In genomic region chr5:16430349-16431089, GRCh38 we compare ENCODE assay signal across 2 cellular contexts.
TF ChIP-seq lines count a peak whose summit lies in the region.

No MANE protein-coding gene starts in this region.

TF ChIP-seq in GM23338, 12 proteins besides CTCF, POLR2A, EP300 and RAD21:
- no peak for TF ChIP-seq POLR2AphosphoS5 (IDR thresholded peaks at IDR 0.05; ENCODE audit: low read depth)
- TF ChIP-seq, protein P1, sequence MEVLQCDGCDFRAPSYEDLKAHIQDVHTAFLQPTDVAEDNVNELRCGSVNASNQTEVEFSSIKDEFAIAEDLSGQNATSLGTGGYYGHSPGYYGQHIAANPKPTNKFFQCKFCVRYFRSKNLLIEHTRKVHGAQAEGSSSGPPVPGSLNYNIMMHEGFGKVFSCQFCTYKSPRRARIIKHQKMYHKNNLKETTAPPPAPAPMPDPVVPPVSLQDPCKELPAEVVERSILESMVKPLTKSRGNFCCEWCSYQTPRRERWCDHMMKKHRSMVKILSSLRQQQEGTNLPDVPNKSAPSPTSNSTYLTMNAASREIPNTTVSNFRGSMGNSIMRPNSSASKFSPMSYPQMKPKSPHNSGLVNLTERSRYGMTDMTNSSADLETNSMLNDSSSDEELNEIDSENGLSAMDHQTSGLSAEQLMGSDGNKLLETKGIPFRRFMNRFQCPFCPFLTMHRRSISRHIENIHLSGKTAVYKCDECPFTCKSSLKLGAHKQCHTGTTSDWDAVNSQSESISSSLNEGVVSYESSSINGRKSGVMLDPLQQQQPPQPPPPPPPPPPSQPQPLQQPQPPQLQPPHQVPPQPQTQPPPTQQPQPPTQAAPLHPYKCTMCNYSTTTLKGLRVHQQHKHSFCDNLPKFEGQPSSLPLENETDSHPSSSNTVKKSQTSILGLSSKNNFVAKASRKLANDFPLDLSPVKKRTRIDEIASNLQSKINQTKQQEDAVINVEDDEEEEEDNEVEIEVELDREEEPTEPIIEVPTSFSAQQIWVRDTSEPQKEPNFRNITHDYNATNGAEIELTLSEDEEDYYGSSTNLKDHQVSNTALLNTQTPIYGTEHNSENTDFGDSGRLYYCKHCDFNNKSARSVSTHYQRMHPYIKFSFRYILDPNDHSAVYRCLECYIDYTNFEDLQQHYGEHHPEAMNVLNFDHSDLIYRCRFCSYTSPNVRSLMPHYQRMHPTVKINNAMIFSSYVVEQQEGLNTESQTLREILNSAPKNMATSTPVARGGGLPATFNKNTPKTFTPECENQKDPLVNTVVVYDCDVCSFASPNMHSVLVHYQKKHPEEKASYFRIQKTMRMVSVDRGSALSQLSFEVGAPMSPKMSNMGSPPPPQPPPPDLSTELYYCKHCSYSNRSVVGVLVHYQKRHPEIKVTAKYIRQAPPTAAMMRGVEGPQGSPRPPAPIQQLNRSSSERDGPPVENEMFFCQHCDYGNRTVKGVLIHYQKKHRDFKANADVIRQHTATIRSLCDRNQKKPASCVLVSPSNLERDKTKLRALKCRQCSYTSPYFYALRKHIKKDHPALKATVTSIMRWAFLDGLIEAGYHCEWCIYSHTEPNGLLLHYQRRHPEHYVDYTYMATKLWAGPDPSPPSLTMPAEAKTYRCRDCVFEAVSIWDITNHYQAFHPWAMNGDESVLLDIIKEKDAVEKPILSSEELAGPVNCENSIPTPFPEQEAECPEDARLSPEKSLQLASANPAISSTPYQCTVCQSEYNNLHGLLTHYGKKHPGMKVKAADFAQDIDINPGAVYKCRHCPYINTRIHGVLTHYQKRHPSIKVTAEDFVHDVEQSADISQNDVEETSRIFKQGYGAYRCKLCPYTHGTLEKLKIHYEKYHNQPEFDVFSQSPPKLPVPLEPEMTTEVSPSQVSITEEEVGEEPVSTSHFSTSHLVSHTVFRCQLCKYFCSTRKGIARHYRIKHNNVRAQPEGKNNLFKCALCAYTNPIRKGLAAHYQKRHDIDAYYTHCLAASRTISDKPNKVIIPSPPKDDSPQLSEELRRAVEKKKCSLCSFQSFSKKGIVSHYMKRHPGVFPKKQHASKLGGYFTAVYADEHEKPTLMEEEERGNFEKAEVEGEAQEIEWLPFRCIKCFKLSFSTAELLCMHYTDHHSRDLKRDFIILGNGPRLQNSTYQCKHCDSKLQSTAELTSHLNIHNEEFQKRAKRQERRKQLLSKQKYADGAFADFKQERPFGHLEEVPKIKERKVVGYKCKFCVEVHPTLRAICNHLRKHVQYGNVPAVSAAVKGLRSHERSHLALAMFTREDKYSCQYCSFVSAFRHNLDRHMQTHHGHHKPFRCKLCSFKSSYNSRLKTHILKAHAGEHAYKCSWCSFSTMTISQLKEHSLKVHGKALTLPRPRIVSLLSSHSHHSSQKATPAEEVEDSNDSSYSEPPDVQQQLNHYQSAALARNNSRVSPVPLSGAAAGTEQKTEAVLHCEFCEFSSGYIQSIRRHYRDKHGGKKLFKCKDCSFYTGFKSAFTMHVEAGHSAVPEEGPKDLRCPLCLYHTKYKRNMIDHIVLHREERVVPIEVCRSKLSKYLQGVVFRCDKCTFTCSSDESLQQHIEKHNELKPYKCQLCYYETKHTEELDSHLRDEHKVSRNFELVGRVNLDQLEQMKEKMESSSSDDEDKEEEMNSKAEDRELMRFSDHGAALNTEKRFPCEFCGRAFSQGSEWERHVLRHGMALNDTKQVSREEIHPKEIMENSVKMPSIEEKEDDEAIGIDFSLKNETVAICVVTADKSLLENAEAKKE (CRISPR knock-in tag; IDR thresholded peaks at IDR 0.05), result no peak
- TF ChIP-seq ZNF331 (CRISPR knock-in tag; IDR thresholded peaks at IDR 0.05; ENCODE audit: low read depth), result no peak
- no peak for TF ChIP-seq EZH2phosphoT487 (IDR thresholded peaks at IDR 0.05; ENCODE audit: unreplicated experiment)
- TF ChIP-seq, protein P2, sequence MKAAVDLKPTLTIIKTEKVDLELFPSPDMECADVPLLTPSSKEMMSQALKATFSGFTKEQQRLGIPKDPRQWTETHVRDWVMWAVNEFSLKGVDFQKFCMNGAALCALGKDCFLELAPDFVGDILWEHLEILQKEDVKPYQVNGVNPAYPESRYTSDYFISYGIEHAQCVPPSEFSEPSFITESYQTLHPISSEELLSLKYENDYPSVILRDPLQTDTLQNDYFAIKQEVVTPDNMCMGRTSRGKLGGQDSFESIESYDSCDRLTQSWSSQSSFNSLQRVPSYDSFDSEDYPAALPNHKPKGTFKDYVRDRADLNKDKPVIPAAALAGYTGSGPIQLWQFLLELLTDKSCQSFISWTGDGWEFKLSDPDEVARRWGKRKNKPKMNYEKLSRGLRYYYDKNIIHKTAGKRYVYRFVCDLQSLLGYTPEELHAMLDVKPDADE (IDR thresholded peaks at IDR 0.05), result no peak
TF ChIP-seq in GM23338: peak in this region for 0.

TF ChIP-seq in H1, 55 proteins besides CTCF, POLR2A, EP300 and RAD21:
- no peak for TF ChIP-seq RXRA (IDR thresholded peaks at IDR 0.05; ENCODE audit: insufficient read depth, low read depth, low read length)
- no peak for TF ChIP-seq PHF8 (conservative IDR thresholded peaks at IDR 0.05; ENCODE audit: low read depth, low read length)
- no peak for TF ChIP-seq RFX5 (IDR thresholded peaks at IDR 0.05; ENCODE audit: borderline replicate concordance, low read depth, low read length)
- TF ChIP-seq SP4 (IDR thresholded peaks at IDR 0.05; ENCODE audit: low read length), result no peak
- TF ChIP-seq FOSL1 (IDR thresholded peaks at IDR 0.05; ENCODE audit: insufficient read depth, low read depth, low read length), result no peak
- no peak for TF ChIP-seq SP2 (IDR thresholded peaks at IDR 0.05; ENCODE audit: low read length)
- TF ChIP-seq BACH1 (IDR thresholded peaks at IDR 0.05; ENCODE audit: low read length), result no peak
- TF ChIP-seq KDM1A (IDR thresholded peaks at IDR 0.05; ENCODE audit: borderline replicate concordance, low read length), result no peak
- no peak for TF ChIP-seq NRF1 (IDR thresholded peaks at IDR 0.05; ENCODE audit: low read depth, low read length)
- TF ChIP-seq TBP (IDR thresholded peaks at IDR 0.05; ENCODE audit: low read depth, low read length), result no peak
- TF ChIP-seq CBX5 (IDR thresholded peaks at IDR 0.05; ENCODE audit: low read depth, low read length), result no peak
- no peak for TF ChIP-seq JUND (IDR thresholded peaks at IDR 0.05; ENCODE audit: low read length)
- no peak for TF ChIP-seq CBX8 (IDR thresholded peaks at IDR 0.05; ENCODE audit: borderline replicate concordance, low read depth, low read length)
